10 cellular contexts compared by ENCODE assay signal in genomic region chr15:66706225-66706732, GRCh38. TPM values are rescaled to one million over a fixed set of nuclear protein-coding genes. Genes with fewer than 3 reads are reported as not detected.
DNase-seq lines count a peak whose midpoint lies in the region; FAIRE-seq and TF ChIP-seq lines count a peak whose summit lies in the region.
"Had no signal": no experiment of that assay in that cellular context is flagged by ENCODE, and none has a peak within 500 bp of the region (broad histone marks: within the 10 kb centered on the region; RNA-seq: fewer than 3 reads in every experiment).

No MANE protein-coding gene starts in this region.

- no peak overlapping the region for H3K56ac ChIP-seq in H9 (ENCODE audit: insufficient read length, low read depth, low read length)

- peaks cover 14% of the 10 kb centered on the region for H3K27me3 ChIP-seq in H9 (ENCODE audit: insufficient read depth, low read length)
- H3K27me3 ChIP-seq in astrocyte (ENCODE audit: insufficient read depth, low read length): no peaks in the 10 kb centered on the region
- H3K27me3 ChIP-seq in kidney epithelial cell (ENCODE audit: control insufficient read depth, insufficient read depth, low read length): no peaks in the 10 kb centered on the region
- no peaks in the 10 kb centered on the region for H3K27me3 ChIP-seq in thyroid gland

- no peak overlapping the region for H2BK5ac ChIP-seq in H9 (ENCODE audit: insufficient read length, low read length)

- H3K9me3 Mint-ChIP-seq in H9: peaks cover 0 to 1% of the 10 kb centered on the region in 2 experiments; a peak in 2 of 5 replicates
- H3K9me3 Mint-ChIP-seq in astrocyte (ENCODE audit: unreplicated experiment): no peaks in the 10 kb centered on the region
- H3K9me3 Mint-ChIP-seq: activated T-cell treated with anti-CD3 and anti-CD28 coated beads, Interleukin-2, amount 50 U/mL, for 24 hours had no signal

- H3K4me1 ChIP-seq in H9 (ENCODE audit: insufficient read depth, low read length) (0 out of 2 replicates have a peak, but pooled peaks cover 2% of the 10 kb centered on the region), astrocyte (ENCODE audit: insufficient read depth, low read length) (peaks cover 8% of the 10 kb centered on the region), thyroid gland (peaks cover 45 to 58% of the 10 kb centered on the region in 2 donors)

- H3K4me3 ChIP-seq in astrocyte (ENCODE audit: insufficient read depth, low read depth, low read length) (no peak overlapping the region), kidney epithelial cell (ENCODE audit: low read depth, low read length) (peak overlapping the region; percentile 22), thyroid gland (replicated peaks in 1 of 3) (peak overlapping the region in 1 of 3 donors; percentile 42)

- H2BK15ac ChIP-seq in H9 (ENCODE audit: low read depth, low read length): no peak overlapping the region

- H3K27ac Mint-ChIP-seq in H9: no peak overlapping the region
- H3K27ac Mint-ChIP-seq in astrocyte (ENCODE audit: unreplicated experiment): no peak overlapping the region
- H3K27ac Mint-ChIP-seq: activated T-cell treated with anti-CD3 and anti-CD28 coated beads, Interleukin-2, amount 50 U/mL, for 24 hours had no signal

- intact Hi-C loops in thyroid gland (cut with DNase I): no loop called here

- DNase-seq in H9 (no peak), astrocyte (ENCODE audit: low read depth) (no peak), kidney epithelial cell (ENCODE audit: low read depth) (no peak), thyroid gland (peak; percentile 94), NCI-H1436 (lab: John Stamatoyannopoulos, UW) (no peak), cerebellum (ENCODE audit: low spot score) (no peak), medulla oblongata (ENCODE audit: extremely low spot score) (no peak)
- DNase-seq in activated CD4-positive, CD25-positive, alpha-beta regulatory T cell (lab: John Stamatoyannopoulos, UW): no peak
- DNase-seq: activated T-cell treated with anti-CD3 and anti-CD28 coated beads, Interleukin-2, amount 50 U/mL, for 24 hours; NCI-H1930 had no signal

- H3K4me3 Mint-ChIP-seq in H9 (no peak overlapping the region), astrocyte (ENCODE audit: unreplicated experiment) (no peak overlapping the region)
- H3K4me3 Mint-ChIP-seq: activated T-cell treated with anti-CD3 and anti-CD28 coated beads, Interleukin-2, amount 50 U/mL, for 24 hours had no signal

- no peak overlapping the region for H4K5ac ChIP-seq in H9 (ENCODE audit: insufficient read length, low read depth, low read length)

- H2AFZ ChIP-seq in H9 (ENCODE audit: low read length): no peak overlapping the region
- no peak overlapping the region for H2AFZ ChIP-seq in astrocyte (ENCODE audit: low read depth, low read length)

- H3K9me3 ChIP-seq in H9 (ENCODE audit: control insufficient read depth, low read depth, low read length): no peaks in the 10 kb centered on the region
- no peaks in the 10 kb centered on the region for H3K9me3 ChIP-seq in astrocyte (ENCODE audit: insufficient read depth, low read depth, low read length)
- no peaks in the 10 kb centered on the region for H3K9me3 ChIP-seq in thyroid gland

- H3K9ac ChIP-seq in H9 (ENCODE audit: extremely low read depth, insufficient read length, low read length) (no peak overlapping the region), astrocyte (ENCODE audit: low read length) (no peak overlapping the region)

- H2BK120ac ChIP-seq in H9 (ENCODE audit: low read depth, low read length, poor library complexity, severe bottlenecking): no peak overlapping the region

- H4K20me1 ChIP-seq in H9 (ENCODE audit: control insufficient read depth, insufficient read depth, insufficient read length) (no peaks in the 10 kb centered on the region), astrocyte (ENCODE audit: insufficient read depth, low read length) (peaks cover 36% of the 10 kb centered on the region)

- no peak for FAIRE-seq in astrocyte (lab: Jason Lieb, UNC)

- no peak overlapping the region for H4K91ac ChIP-seq in H9 (ENCODE audit: insufficient read length, low read depth, low read length)

- peaks cover 0 to 9% (median 7%) of the 10 kb centered on the region in 3 experiments; a peak in 5 of 7 replicates for H3K36me3 Mint-ChIP-seq in H9 (ENCODE audit: insufficient read depth in 1 of 3, low read depth in 3 of 3)
- H3K36me3 Mint-ChIP-seq in astrocyte (ENCODE audit: low read depth, unreplicated experiment): peaks cover 2% of the 10 kb centered on the region

- H2AK5ac ChIP-seq in H9 (ENCODE audit: insufficient read length, low read length): no peak overlapping the region

- H3K36me3 ChIP-seq in astrocyte (ENCODE audit: insufficient read depth, low read length) (no peaks in the 10 kb centered on the region), kidney epithelial cell (ENCODE audit: control insufficient read depth, insufficient read depth, low read length) (no peaks in the 10 kb centered on the region), thyroid gland (no peaks in the 10 kb centered on the region)

- peaks cover 24% of the 10 kb centered on the region for H3K27me3 Mint-ChIP-seq in H9 (ENCODE audit: low read depth)
- H3K27me3 Mint-ChIP-seq in astrocyte (ENCODE audit: low read depth, unreplicated experiment): peaks cover 20% of the 10 kb centered on the region

- H3K18ac ChIP-seq in H9 (ENCODE audit: insufficient read length, low read depth, low read length): no peak overlapping the region

- peaks cover 25 to 36% of the 10 kb centered on the region in 2 experiments for H3K4me1 Mint-ChIP-seq in H9
- peaks cover 9% of the 10 kb centered on the region for H3K4me1 Mint-ChIP-seq in astrocyte (ENCODE audit: low read depth, unreplicated experiment)

- no peaks in the 10 kb centered on the region for H3K79me1 ChIP-seq in H9 (ENCODE audit: insufficient read depth, low read depth, low read length, poor library complexity, severe bottlenecking)

- H3K4me2 ChIP-seq in H9 (ENCODE audit: insufficient read depth, insufficient read length, low read length): no peak overlapping the region
- H3K4me2 ChIP-seq in astrocyte (ENCODE audit: low read length): peak overlapping the region; percentile 97

- TF ChIP-seq POLR2A in thyroid gland (IDR thresholded peaks at IDR 0.05): peak; percentile 64 to 80

- H4K8ac ChIP-seq in H9 (replicated peaks; ENCODE audit: insufficient read length, low read depth, low read length): no peak overlapping the region

- no peak overlapping the region for H2BK12ac ChIP-seq in H9 (ENCODE audit: insufficient read length, low read depth, low read length)

- H3K79me2 ChIP-seq in H9 (ENCODE audit: insufficient read depth, low read length) (no peaks in the 10 kb centered on the region), astrocyte (ENCODE audit: insufficient read depth, low read length) (peaks cover 42% of the 10 kb centered on the region)

- no CpG with 5 or more reads among the region's 22 CpGs for WGBS in H9 (ENCODE audit: extremely low coverage, insufficient read length, low lambda C conversion rate)
- WGBS in thyroid gland, 2 donors: 21 to 23% methylated on average over 16 to 19 of the region's 22 CpGs

- no peak overlapping the region for H2BK20ac ChIP-seq in H9 (ENCODE audit: low read depth, low read length, poor library complexity, severe bottlenecking)

- no peak overlapping the region for H3K14ac ChIP-seq in H9 (ENCODE audit: insufficient read depth, low read length)

- TF ChIP-seq CTCF in H9 (conservative IDR thresholded peaks at IDR 0.05) (peak; percentile 65), astrocyte (IDR thresholded peaks at IDR 0.05; ENCODE audit: insufficient read depth, low read depth, low read length) (peak; percentile 29), kidney epithelial cell (IDR thresholded peaks at IDR 0.05; ENCODE audit: insufficient read depth, low read length, poor library complexity, severe bottlenecking) (peak; percentile 86), thyroid gland (IDR thresholded peaks at IDR 0.05) (peak; percentile 48 to 93 (median 68))

- H3K27ac ChIP-seq in H9 (ENCODE audit: insufficient read length, low read depth, low read length): no peak overlapping the region
- no peak overlapping the region for H3K27ac ChIP-seq in astrocyte (ENCODE audit: low read depth, low read length)
- H3K27ac ChIP-seq in thyroid gland: peak overlapping the region; percentile 78 to 87 (median 87)

- no peak overlapping the region for H3K23ac ChIP-seq in H9 (ENCODE audit: insufficient read length, low read depth, low read length)

- no peak overlapping the region for H3T11ph ChIP-seq in H9 (ENCODE audit: low read length)

- H3K4ac ChIP-seq in H9 (ENCODE audit: low read depth, low read length): no peak overlapping the region

- H3K23me2 ChIP-seq in H9 (ENCODE audit: insufficient read length, low read depth, low read length, poor library complexity, severe bottlenecking): peaks cover 17% of the 10 kb centered on the region

RNA-seq across cellular contexts. Expression of gene SMAD6, which starts 4.2 kb away (rescaled TPM):
- total RNA-seq in H9 (2021): 6.0 and 6.8 TPM in 2 replicates
- 2.7 and 4.0 TPM in 2 replicates for total RNA-seq in astrocyte
- total RNA-seq in kidney epithelial cell: 8.3 and 9.0 TPM in 2 replicates
- 100 to 1,000 TPM in 1 of 4 donors, 10 to 100 TPM in 3; 59.3 to 118 (median 62.3) TPM for total RNA-seq in thyroid gland
- 10.8 TPM for total RNA-seq in cerebellum

Comparison
In these comparisons a context has a peak if more than half of its experiments do, and no peak if none do; other contexts are left out.
1. DNase-seq: peak in thyroid gland (2 of 2); none in H9 (single experiment), astrocyte (single experiment), kidney epithelial cell (single experiment), NCI-H1436 (single experiment), cerebellum (single experiment), medulla oblongata (single experiment) and activated CD4-positive, CD25-positive, alpha-beta regulatory T cell (0 of 4).
2. H3K27ac ChIP-seq: peak in thyroid gland (3 of 3); none in H9 (single experiment) and astrocyte (single experiment).
3. CTCF ChIP-seq: peak in every context shown above with its lines; median percentile 86 in kidney epithelial cell; 68 in thyroid gland; 65 in H9; 29 in astrocyte.